1 cellular context compared by ENCODE assay signal in the genomic region with DNA sequence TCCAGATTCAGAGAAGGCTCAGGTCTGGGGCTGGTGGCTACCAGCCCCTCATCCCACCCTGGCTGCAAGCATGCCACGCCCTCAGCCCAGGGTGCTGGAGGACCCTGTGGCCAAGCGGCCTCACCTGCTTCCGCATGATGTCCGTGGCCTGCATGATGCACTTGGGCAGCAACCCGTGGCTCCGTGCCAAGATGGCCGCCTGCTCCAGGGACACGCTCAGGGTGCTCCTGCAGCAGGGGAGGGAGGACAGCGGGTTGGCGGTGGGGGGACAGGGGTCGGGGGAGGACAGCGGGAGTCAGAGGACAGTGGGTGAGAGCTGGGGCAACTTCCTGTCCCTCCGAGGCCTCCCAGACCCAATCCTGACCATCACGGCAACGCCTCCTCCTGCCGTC.
TF ChIP-seq lines count a peak whose summit lies in the region.

No MANE protein-coding gene starts in this region.

TF ChIP-seq in GM12878, 131 proteins besides CTCF, POLR2A, EP300 and RAD21 (continued from another document):
- TF ChIP-seq SP1 (IDR thresholded peaks at IDR 0.05; ENCODE audit: low read depth, low read length) (no peak), ZNF24 (IDR thresholded peaks at IDR 0.05) (no peak), NRF1 (conservative IDR thresholded peaks at IDR 0.05; ENCODE audit: low read depth, low read length) (no peak), SIX5 (IDR thresholded peaks at IDR 0.05; ENCODE audit: low read depth, low read length, severe bottlenecking) (no peak), CBX3 (IDR thresholded peaks at IDR 0.05; ENCODE audit: borderline replicate concordance, low read depth) (no peak), ASH2L (IDR thresholded peaks at IDR 0.05; ENCODE audit: borderline replicate concordance, low read depth) (no peak), ZZZ3 (IDR thresholded peaks at IDR 0.05; ENCODE audit: control insufficient read depth, insufficient read length, low read depth) (no peak), NR2C2 (IDR thresholded peaks at IDR 0.05; ENCODE audit: borderline replicate concordance, control insufficient read depth, insufficient read length, low read depth) (no peak), IKZF1 (conservative IDR thresholded peaks at IDR 0.05) (no peak), MXI1 (IDR thresholded peaks at IDR 0.05; ENCODE audit: low read depth, low read length) (no peak), RAD51 (IDR thresholded peaks at IDR 0.05) (no peak), HDGF (IDR thresholded peaks at IDR 0.05) (no peak)
- TF ChIP-seq, protein P1, sequence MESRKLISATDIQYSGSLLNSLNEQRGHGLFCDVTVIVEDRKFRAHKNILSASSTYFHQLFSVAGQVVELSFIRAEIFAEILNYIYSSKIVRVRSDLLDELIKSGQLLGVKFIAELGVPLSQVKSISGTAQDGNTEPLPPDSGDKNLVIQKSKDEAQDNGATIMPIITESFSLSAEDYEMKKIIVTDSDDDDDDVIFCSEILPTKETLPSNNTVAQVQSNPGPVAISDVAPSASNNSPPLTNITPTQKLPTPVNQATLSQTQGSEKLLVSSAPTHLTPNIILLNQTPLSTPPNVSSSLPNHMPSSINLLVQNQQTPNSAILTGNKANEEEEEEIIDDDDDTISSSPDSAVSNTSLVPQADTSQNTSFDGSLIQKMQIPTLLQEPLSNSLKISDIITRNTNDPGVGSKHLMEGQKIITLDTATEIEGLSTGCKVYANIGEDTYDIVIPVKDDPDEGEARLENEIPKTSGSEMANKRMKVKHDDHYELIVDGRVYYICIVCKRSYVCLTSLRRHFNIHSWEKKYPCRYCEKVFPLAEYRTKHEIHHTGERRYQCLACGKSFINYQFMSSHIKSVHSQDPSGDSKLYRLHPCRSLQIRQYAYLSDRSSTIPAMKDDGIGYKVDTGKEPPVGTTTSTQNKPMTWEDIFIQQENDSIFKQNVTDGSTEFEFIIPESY (IDR thresholded peaks at IDR 0.05): no peak
- TF ChIP-seq, protein P2, sequence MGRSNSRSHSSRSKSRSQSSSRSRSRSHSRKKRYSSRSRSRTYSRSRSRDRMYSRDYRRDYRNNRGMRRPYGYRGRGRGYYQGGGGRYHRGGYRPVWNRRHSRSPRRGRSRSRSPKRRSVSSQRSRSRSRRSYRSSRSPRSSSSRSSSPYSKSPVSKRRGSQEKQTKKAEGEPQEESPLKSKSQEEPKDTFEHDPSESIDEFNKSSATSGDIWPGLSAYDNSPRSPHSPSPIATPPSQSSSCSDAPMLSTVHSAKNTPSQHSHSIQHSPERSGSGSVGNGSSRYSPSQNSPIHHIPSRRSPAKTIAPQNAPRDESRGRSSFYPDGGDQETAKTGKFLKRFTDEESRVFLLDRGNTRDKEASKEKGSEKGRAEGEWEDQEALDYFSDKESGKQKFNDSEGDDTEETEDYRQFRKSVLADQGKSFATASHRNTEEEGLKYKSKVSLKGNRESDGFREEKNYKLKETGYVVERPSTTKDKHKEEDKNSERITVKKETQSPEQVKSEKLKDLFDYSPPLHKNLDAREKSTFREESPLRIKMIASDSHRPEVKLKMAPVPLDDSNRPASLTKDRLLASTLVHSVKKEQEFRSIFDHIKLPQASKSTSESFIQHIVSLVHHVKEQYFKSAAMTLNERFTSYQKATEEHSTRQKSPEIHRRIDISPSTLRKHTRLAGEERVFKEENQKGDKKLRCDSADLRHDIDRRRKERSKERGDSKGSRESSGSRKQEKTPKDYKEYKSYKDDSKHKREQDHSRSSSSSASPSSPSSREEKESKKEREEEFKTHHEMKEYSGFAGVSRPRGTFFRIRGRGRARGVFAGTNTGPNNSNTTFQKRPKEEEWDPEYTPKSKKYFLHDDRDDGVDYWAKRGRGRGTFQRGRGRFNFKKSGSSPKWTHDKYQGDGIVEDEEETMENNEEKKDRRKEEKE (IDR thresholded peaks at IDR 0.05): no peak
- TF ChIP-seq, protein P3, sequence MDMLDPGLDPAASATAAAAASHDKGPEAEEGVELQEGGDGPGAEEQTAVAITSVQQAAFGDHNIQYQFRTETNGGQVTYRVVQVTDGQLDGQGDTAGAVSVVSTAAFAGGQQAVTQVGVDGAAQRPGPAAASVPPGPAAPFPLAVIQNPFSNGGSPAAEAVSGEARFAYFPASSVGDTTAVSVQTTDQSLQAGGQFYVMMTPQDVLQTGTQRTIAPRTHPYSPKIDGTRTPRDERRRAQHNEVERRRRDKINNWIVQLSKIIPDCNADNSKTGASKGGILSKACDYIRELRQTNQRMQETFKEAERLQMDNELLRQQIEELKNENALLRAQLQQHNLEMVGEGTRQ (IDR thresholded peaks at IDR 0.05; ENCODE audit: borderline replicate concordance, low read depth, low read length): no peak
- TF ChIP-seq, protein P4, sequence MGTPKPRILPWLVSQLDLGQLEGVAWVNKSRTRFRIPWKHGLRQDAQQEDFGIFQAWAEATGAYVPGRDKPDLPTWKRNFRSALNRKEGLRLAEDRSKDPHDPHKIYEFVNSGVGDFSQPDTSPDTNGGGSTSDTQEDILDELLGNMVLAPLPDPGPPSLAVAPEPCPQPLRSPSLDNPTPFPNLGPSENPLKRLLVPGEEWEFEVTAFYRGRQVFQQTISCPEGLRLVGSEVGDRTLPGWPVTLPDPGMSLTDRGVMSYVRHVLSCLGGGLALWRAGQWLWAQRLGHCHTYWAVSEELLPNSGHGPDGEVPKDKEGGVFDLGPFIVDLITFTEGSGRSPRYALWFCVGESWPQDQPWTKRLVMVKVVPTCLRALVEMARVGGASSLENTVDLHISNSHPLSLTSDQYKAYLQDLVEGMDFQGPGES (IDR thresholded peaks at IDR 0.05): no peak
- TF ChIP-seq, protein P5, sequence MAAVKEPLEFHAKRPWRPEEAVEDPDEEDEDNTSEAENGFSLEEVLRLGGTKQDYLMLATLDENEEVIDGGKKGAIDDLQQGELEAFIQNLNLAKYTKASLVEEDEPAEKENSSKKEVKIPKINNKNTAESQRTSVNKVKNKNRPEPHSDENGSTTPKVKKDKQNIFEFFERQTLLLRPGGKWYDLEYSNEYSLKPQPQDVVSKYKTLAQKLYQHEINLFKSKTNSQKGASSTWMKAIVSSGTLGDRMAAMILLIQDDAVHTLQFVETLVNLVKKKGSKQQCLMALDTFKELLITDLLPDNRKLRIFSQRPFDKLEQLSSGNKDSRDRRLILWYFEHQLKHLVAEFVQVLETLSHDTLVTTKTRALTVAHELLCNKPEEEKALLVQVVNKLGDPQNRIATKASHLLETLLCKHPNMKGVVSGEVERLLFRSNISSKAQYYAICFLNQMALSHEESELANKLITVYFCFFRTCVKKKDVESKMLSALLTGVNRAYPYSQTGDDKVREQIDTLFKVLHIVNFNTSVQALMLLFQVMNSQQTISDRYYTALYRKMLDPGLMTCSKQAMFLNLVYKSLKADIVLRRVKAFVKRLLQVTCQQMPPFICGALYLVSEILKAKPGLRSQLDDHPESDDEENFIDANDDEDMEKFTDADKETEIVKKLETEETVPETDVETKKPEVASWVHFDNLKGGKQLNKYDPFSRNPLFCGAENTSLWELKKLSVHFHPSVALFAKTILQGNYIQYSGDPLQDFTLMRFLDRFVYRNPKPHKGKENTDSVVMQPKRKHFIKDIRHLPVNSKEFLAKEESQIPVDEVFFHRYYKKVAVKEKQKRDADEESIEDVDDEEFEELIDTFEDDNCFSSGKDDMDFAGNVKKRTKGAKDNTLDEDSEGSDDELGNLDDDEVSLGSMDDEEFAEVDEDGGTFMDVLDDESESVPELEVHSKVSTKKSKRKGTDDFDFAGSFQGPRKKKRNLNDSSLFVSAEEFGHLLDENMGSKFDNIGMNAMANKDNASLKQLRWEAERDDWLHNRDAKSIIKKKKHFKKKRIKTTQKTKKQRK (IDR thresholded peaks at IDR 0.05; ENCODE audit: low read depth, low read length): no peak
- TF ChIP-seq, protein P6, sequence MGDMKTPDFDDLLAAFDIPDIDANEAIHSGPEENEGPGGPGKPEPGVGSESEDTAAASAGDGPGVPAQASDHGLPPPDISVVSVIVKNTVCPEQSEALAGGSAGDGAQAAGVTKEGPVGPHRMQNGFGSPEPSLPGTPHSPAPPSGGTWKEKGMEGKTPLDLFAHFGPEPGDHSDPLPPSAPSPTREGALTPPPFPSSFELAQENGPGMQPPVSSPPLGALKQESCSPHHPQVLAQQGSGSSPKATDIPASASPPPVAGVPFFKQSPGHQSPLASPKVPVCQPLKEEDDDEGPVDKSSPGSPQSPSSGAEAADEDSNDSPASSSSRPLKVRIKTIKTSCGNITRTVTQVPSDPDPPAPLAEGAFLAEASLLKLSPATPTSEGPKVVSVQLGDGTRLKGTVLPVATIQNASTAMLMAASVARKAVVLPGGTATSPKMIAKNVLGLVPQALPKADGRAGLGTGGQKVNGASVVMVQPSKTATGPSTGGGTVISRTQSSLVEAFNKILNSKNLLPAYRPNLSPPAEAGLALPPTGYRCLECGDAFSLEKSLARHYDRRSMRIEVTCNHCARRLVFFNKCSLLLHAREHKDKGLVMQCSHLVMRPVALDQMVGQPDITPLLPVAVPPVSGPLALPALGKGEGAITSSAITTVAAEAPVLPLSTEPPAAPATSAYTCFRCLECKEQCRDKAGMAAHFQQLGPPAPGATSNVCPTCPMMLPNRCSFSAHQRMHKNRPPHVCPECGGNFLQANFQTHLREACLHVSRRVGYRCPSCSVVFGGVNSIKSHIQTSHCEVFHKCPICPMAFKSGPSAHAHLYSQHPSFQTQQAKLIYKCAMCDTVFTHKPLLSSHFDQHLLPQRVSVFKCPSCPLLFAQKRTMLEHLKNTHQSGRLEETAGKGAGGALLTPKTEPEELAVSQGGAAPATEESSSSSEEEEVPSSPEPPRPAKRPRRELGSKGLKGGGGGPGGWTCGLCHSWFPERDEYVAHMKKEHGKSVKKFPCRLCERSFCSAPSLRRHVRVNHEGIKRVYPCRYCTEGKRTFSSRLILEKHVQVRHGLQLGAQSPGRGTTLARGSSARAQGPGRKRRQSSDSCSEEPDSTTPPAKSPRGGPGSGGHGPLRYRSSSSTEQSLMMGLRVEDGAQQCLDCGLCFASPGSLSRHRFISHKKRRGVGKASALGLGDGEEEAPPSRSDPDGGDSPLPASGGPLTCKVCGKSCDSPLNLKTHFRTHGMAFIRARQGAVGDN (IDR thresholded peaks at IDR 0.05): no peak
